In genomic region chr15:63495780-63496179, GRCh38 we compare ENCODE assay signal across 22 cellular contexts. TPM values are rescaled to one million over a fixed set of nuclear protein-coding genes. Genes with fewer than 3 reads are reported as not detected.
DNase-seq lines count a peak whose midpoint lies in the region; ATAC-seq lines count a peak whose summit lies in the region.
"Had no signal": no experiment of that assay in that cellular context is flagged by ENCODE, and none has a peak within 500 bp of the region (broad histone marks: within the 10 kb centered on the region; RNA-seq: fewer than 3 reads in every experiment).

No MANE protein-coding gene starts in this region.

- H3K4ac ChIP-seq in mesendoderm (ENCODE audit: low read depth, low read length) (no peak overlapping the region), mesenchymal stem cell (ENCODE audit: low read depth in 1 of 2, low read length in 2 of 2) (peak overlapping the region in 1 of 2 experiments; percentile 50)

- H3K36me3 Mint-ChIP-seq in CD4-positive, CD25-positive, alpha-beta regulatory T cell: no peaks in the 10 kb centered on the region
- no peaks in the 10 kb centered on the region for H3K36me3 Mint-ChIP-seq in activated T-cell treated with anti-CD3 and anti-CD28 coated beads, Interleukin-2, amount 50 U/mL, for 24 hours (ENCODE audit: low read depth)
- H3K36me3 Mint-ChIP-seq: activated naive CD4-positive, alpha-beta T cell treated with anti-CD3 and anti-CD28 coated beads, Interleukin-2, amount 50 U/mL, for 72 hours; memory B cell had no signal

- H3K27me3 Mint-ChIP-seq in CD4-positive, CD25-positive, alpha-beta regulatory T cell: no peaks in the 10 kb centered on the region
- no peaks in the 10 kb centered on the region for H3K27me3 Mint-ChIP-seq in activated T-cell treated with anti-CD3 and anti-CD28 coated beads, Interleukin-2, amount 50 U/mL, for 24 hours
- H3K27me3 Mint-ChIP-seq: memory B cell had no signal

- H4K91ac ChIP-seq in mesenchymal stem cell (ENCODE audit: low read length): no peak overlapping the region

- DNase-seq in DMS 273 (lab: John Stamatoyannopoulos, UW; ENCODE audit: unreplicated experiment) (peak; percentile 48), DMS 273 treated with DMSO at 0.1 percent for 48 hours (lab: John Stamatoyannopoulos, UW) (no peak), SJCRH30 (peak; percentile 37 to 59), mesendoderm (no peak), mesenchymal stem cell (no peak)
- no peak for DNase-seq in CD4-positive, CD25-positive, alpha-beta regulatory T cell
- DNase-seq in activated T-cell treated with anti-CD3 and anti-CD28 coated beads, Interleukin-2, amount 50 U/mL, for 24 hours: no peak
- DNase-seq: 8988T; activated CD4-positive, CD25-positive, alpha-beta regulatory T cell; brain microvascular endothelial cell; DMS79 treated with DMSO at 0.1 percent for 48 hours; GM23248; hippocampal formation; kidney; MG63; stimulated activated CD4-positive, alpha-beta T cell treated with anti-CD3 and anti-CD28 coated beads, Interleukin-12 subunit alpha, Interleukin-12 subunit beta, amount 100 ng/mL, for 4 hours had no signal

- WGBS in mesendoderm (ENCODE audit: extremely low coverage, insufficient coverage, low lambda C conversion rate): no CpG with 5 or more reads among the region's 2 CpGs
- WGBS in mesenchymal stem cell: 84% methylated on average over 2 of the region's 2 CpGs

- H2BK5ac ChIP-seq in mesendoderm (ENCODE audit: low read length) (no peak overlapping the region), mesenchymal stem cell (ENCODE audit: low read depth, low read length, poor library complexity, severe bottlenecking) (no peak overlapping the region)

- H2AK5ac ChIP-seq in mesendoderm (ENCODE audit: low read length): no peak overlapping the region
- no peak overlapping the region for H2AK5ac ChIP-seq in mesenchymal stem cell (ENCODE audit: low read length, severe bottlenecking)

- H4K8ac ChIP-seq in mesendoderm (ENCODE audit: low read depth, low read length) (no peak overlapping the region), mesenchymal stem cell (ENCODE audit: low read length) (no peak overlapping the region)

- H3K4me1 ChIP-seq in CD4-positive, CD25-positive, alpha-beta regulatory T cell (ENCODE audit: control insufficient read depth, insufficient read depth, low read length, poor library complexity, severe bottlenecking): peaks cover 66% of the 10 kb centered on the region
- H3K4me1 ChIP-seq in SJCRH30: peaks cover 29% of the 10 kb centered on the region
- peaks cover 5% of the 10 kb centered on the region for H3K4me1 ChIP-seq in mesendoderm (ENCODE audit: control insufficient read depth, low read depth, low read length)
- H3K4me1 ChIP-seq in mesenchymal stem cell (ENCODE audit: control insufficient read depth, insufficient read depth, low read depth, low read length): peaks cover 15% of the 10 kb centered on the region

- H3K79me2 ChIP-seq in mesendoderm (ENCODE audit: control insufficient read depth, insufficient read depth, low read length): no peaks in the 10 kb centered on the region

- ATAC-seq in CD4-positive, CD25-positive, alpha-beta regulatory T cell (ENCODE audit: low read depth in 2 of 2): no peak
- no peak for ATAC-seq in HG03378 (IDR thresholded peaks at IDR 0.05; ENCODE audit: unreplicated experiment)
- ATAC-seq: activated naive CD4-positive, alpha-beta T cell treated with anti-CD3 and anti-CD28 coated beads, Interleukin-2, amount 50 U/mL, for 72 hours; HepG2 had no signal

- H2BK15ac ChIP-seq in mesendoderm (replicated peaks; ENCODE audit: low read depth) (no peak overlapping the region), mesenchymal stem cell (ENCODE audit: low read depth, poor library complexity, severe bottlenecking) (no peak overlapping the region)

- H2BK120ac ChIP-seq in mesendoderm (ENCODE audit: low read depth, low read length) (no peak overlapping the region), mesenchymal stem cell (ENCODE audit: low read depth, low read length) (no peak overlapping the region)

- H3K9me3 Mint-ChIP-seq in CD4-positive, CD25-positive, alpha-beta regulatory T cell: peaks cover 0 to 1% (median 0%) of the 10 kb centered on the region in 7 donors
- H3K9me3 Mint-ChIP-seq in activated T-cell treated with anti-CD3 and anti-CD28 coated beads, Interleukin-2, amount 50 U/mL, for 24 hours: no peaks in the 10 kb centered on the region
- H3K9me3 Mint-ChIP-seq: activated naive CD4-positive, alpha-beta T cell treated with anti-CD3 and anti-CD28 coated beads, Interleukin-2, amount 50 U/mL, for 72 hours had no signal

- H3K56ac ChIP-seq in mesendoderm (ENCODE audit: low read length): peak overlapping the region; percentile 30

- H3K27ac ChIP-seq in CD4-positive, CD25-positive, alpha-beta regulatory T cell (ENCODE audit: insufficient read depth, low read length, poor library complexity, severe bottlenecking): peak overlapping the region; percentile 99
- H3K27ac ChIP-seq in SJCRH30: no peak overlapping the region
- H3K27ac ChIP-seq in mesendoderm (ENCODE audit: low read depth, low read length): no peak overlapping the region
- no peak overlapping the region for H3K27ac ChIP-seq in mesenchymal stem cell (ENCODE audit: low read length, poor library complexity, severe bottlenecking)
- H3K27ac ChIP-seq: brain microvascular endothelial cell, C4-2B, coronary artery, GM23248 had no signal

- H2BK12ac ChIP-seq in mesenchymal stem cell (ENCODE audit: low read length in 2 of 2): peak overlapping the region in 1 of 2 experiments; percentile 61

- H2AFZ ChIP-seq in mesenchymal stem cell (ENCODE audit: low read depth, low read length): no peak overlapping the region
- H2AFZ ChIP-seq: GM23248 had no signal

- no peak overlapping the region for H3K4me3 Mint-ChIP-seq in CD4-positive, CD25-positive, alpha-beta regulatory T cell
- no peak overlapping the region for H3K4me3 Mint-ChIP-seq in activated T-cell treated with anti-CD3 and anti-CD28 coated beads, Interleukin-2, amount 50 U/mL, for 24 hours

- peaks cover 5 to 55% (median 45%) of the 10 kb centered on the region in 4 donors for H3K4me1 Mint-ChIP-seq in CD4-positive, CD25-positive, alpha-beta regulatory T cell
- H3K4me1 Mint-ChIP-seq in activated T-cell treated with anti-CD3 and anti-CD28 coated beads, Interleukin-2, amount 50 U/mL, for 24 hours (ENCODE audit: low read depth): peaks cover 56% of the 10 kb centered on the region

- no peak overlapping the region for H3K4me3 ChIP-seq in CD4-positive, CD25-positive, alpha-beta regulatory T cell (ENCODE audit: low read depth, low read length)
- no peak overlapping the region for H3K4me3 ChIP-seq in SJCRH30
- no peak overlapping the region for H3K4me3 ChIP-seq in mesendoderm (ENCODE audit: low read length)
- no peak overlapping the region for H3K4me3 ChIP-seq in mesenchymal stem cell (ENCODE audit: insufficient read depth in 1 of 2, low read depth in 1 of 2, low read length in 2 of 2)
- H3K4me3 ChIP-seq: coronary artery, GM23248, MG63 had no signal

- no peaks in the 10 kb centered on the region for H3K27me3 ChIP-seq in CD4-positive, CD25-positive, alpha-beta regulatory T cell (ENCODE audit: control insufficient read depth, insufficient read depth, low read length)
- H3K27me3 ChIP-seq in SJCRH30 (no peaks in the 10 kb centered on the region), mesendoderm (ENCODE audit: insufficient read depth, low read length, poor library complexity) (no peaks in the 10 kb centered on the region), mesenchymal stem cell (ENCODE audit: control insufficient read depth in 1 of 2, insufficient read depth in 1 of 2, low read length in 2 of 2) (peaks cover 0 to 11% of the 10 kb centered on the region in 2 experiments)
- H3K27me3 ChIP-seq: brain microvascular endothelial cell had no signal

- H3K9ac ChIP-seq in mesendoderm (ENCODE audit: low read length) (no peak overlapping the region), mesenchymal stem cell (ENCODE audit: low read length) (no peak overlapping the region)
- H3K9ac ChIP-seq: GM23248 had no signal

- H3K18ac ChIP-seq in mesendoderm (ENCODE audit: low read length) (no peak overlapping the region), mesenchymal stem cell (ENCODE audit: low read depth in 1 of 2, low read length in 2 of 2) (no peak overlapping the region)

- H3K9me3 ChIP-seq in CD4-positive, CD25-positive, alpha-beta regulatory T cell (ENCODE audit: control insufficient read depth in 2 of 2, low read length in 2 of 2): no peaks in the 10 kb centered on the region
- H3K9me3 ChIP-seq in SJCRH30 (replicated peaks): no peaks in the 10 kb centered on the region
- H3K9me3 ChIP-seq in mesenchymal stem cell (ENCODE audit: control insufficient read depth, low read length): no peaks in the 10 kb centered on the region
- H3K9me3 ChIP-seq: MG63 had no signal

- H3K27ac Mint-ChIP-seq in CD4-positive, CD25-positive, alpha-beta regulatory T cell: peak overlapping the region in 2 of 3 donors; percentile 76 to 80
- no peak overlapping the region for H3K27ac Mint-ChIP-seq in activated T-cell treated with anti-CD3 and anti-CD28 coated beads, Interleukin-2, amount 50 U/mL, for 24 hours
- H3K27ac Mint-ChIP-seq: memory B cell had no signal

- H4K5ac ChIP-seq in mesendoderm (ENCODE audit: low read length): no peak overlapping the region

- H3K4me2 ChIP-seq in mesendoderm (ENCODE audit: low read length) (no peak overlapping the region), mesenchymal stem cell (ENCODE audit: low read length, poor library complexity, severe bottlenecking) (no peak overlapping the region)

- H3K23ac ChIP-seq in mesendoderm (ENCODE audit: low read length) (no peak overlapping the region), mesenchymal stem cell (ENCODE audit: low read length in 2 of 2) (no peak overlapping the region)

- H3K79me1 ChIP-seq in mesendoderm (ENCODE audit: low read length) (no peaks in the 10 kb centered on the region), mesenchymal stem cell (replicated peaks; ENCODE audit: low read length, poor library complexity, severe bottlenecking) (no peaks in the 10 kb centered on the region)

- no peaks in the 10 kb centered on the region for H3K36me3 ChIP-seq in CD4-positive, CD25-positive, alpha-beta regulatory T cell (ENCODE audit: control insufficient read depth, insufficient read depth, low read length)
- no peaks in the 10 kb centered on the region for H3K36me3 ChIP-seq in SJCRH30
- no peaks in the 10 kb centered on the region for H3K36me3 ChIP-seq in mesendoderm (ENCODE audit: control insufficient read depth, insufficient read depth, low read length)
- no peaks in the 10 kb centered on the region for H3K36me3 ChIP-seq in mesenchymal stem cell (ENCODE audit: control insufficient read depth in 1 of 2, insufficient read depth in 2 of 2, low read depth in 1 of 2, low read length in 2 of 2)
- H3K36me3 ChIP-seq: brain microvascular endothelial cell, MG63 had no signal

- no peak overlapping the region for H3K14ac ChIP-seq in mesenchymal stem cell (ENCODE audit: low read length in 2 of 2)

RNA-seq across cellular contexts. Expression of gene USP3, which starts 8.6 kb away (rescaled TPM):
- total RNA-seq in CD4-positive, CD25-positive, alpha-beta regulatory T cell: 223 TPM
- 10 to 100 TPM; 49.5 to 57.2 (median 55.3) TPM for polyA plus RNA-seq in CD4-positive, CD25-positive, alpha-beta regulatory T cell
- total RNA-seq in SJCRH30 (2014; rRNA removed; shearing (Covaris generic)): 36.9 and 42.0 TPM in 2 replicates
- 10.3 TPM for polyA plus RNA-seq in mesendoderm (2013, experiment 1 of 2)
- polyA plus RNA-seq in mesendoderm (2013, experiment 2 of 2): 9.1 TPM
- 21.2 TPM for polyA plus RNA-seq in mesenchymal stem cell (2013, experiment 1 of 2)
- polyA plus RNA-seq in mesenchymal stem cell (2013, experiment 2 of 2): 20.6 TPM

Comparison
In these comparisons a context has a peak if more than half of its experiments do, and no peak if none do; other contexts are left out.
1. DNase-seq: peak in DMS 273 (single experiment) and SJCRH30 (2 of 2); none in DMS 273 treated with DMSO at 0.1 percent for 48 hours (single experiment), CD4-positive, CD25-positive, alpha-beta regulatory T cell (0 of 3), mesendoderm (single experiment), activated T-cell treated with anti-CD3 and anti-CD28 coated beads, Interleukin-2, amount 50 U/mL, for 24 hours (single experiment) and mesenchymal stem cell (single experiment).